Comparison of ENCODE assay signal across 8 cellular contexts in the genomic region with DNA sequence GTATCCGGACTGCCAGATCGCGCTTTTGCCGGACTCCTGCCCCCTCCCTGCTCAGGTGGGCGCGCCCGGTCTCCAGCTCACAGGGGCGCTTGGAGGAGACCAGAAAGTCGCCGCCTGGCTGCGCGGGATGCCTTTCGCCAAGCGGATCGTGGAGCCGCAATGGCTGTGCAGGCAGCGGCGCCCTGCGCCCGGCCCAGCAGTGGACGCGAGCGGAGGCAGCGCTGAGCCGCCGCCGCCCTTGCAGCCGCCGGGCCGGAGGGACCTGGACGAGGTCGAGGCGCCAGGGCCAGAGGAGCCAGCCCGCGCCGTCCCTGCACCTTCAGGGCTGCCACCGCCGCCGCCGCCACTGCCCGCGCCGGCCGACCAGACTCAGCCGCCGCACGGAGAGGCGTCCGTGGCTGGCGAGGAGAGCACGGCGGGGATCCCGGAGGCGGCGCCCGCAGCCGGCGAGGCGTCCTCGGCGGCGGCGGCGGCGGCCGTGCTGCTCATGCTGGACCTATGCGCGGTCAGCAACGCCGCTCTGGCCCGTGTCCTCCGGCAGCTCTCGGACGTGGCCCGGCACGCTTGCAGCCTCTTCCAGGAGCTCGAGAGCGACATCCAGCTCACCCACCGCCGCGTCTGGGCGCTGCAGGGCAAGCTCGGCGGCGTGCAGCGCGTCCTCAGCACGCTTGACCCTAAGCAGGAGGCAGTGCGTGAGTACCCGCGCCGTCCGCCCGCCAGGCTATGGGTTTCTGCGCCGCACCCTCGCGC. TPM values are rescaled to one million over a fixed set of nuclear protein-coding genes. Genes with fewer than 3 reads are reported as not detected.
DNase-seq lines count a peak whose midpoint lies in the region; ATAC-seq and TF ChIP-seq lines count a peak whose summit lies in the region.

No MANE protein-coding gene starts in this region.

- TF ChIP-seq POLR2A in Peyer's patch (IDR thresholded peaks at IDR 0.05): no peak

- no peak for TF ChIP-seq CTCF in Peyer's patch (IDR thresholded peaks at IDR 0.05)
- TF ChIP-seq CTCF in psoas muscle (IDR thresholded peaks at IDR 0.05): no peak

- no peaks in the 10 kb centered on the region for H3K36me3 ChIP-seq in ES-I3 (ENCODE audit: insufficient read depth, low read length)
- no peaks in the 10 kb centered on the region for H3K36me3 ChIP-seq in Peyer's patch
- H3K36me3 ChIP-seq in psoas muscle (ENCODE audit: insufficient read depth in 1 of 2, low read depth in 1 of 2): no peaks in the 10 kb centered on the region

- ATAC-seq in psoas muscle (peak; percentile 21 to 55 (median 46)), GM19463 (IDR thresholded peaks at IDR 0.05; ENCODE audit: unreplicated experiment) (no peak)

- H3K27me3 ChIP-seq in Peyer's patch: no peaks in the 10 kb centered on the region
- peaks cover 0 to 36% (median 2%) of the 10 kb centered on the region in 3 donors for H3K27me3 ChIP-seq in psoas muscle (ENCODE audit: insufficient read depth in 3 of 3, low read length in 2 of 3)

- H3K4me3 ChIP-seq in Peyer's patch (peak overlapping the region; percentile 29 to 62 (median 42)), psoas muscle (peak overlapping the region; percentile 63)

- H3K27ac ChIP-seq in Peyer's patch (peak overlapping the region in 3 of 4 donors; percentile 35 to 61 (median 42)), psoas muscle (no peak overlapping the region)

- DNase-seq in Peyer's patch: peak in 1 of 3 donors; percentile 51
- peak; percentile 32 for DNase-seq in glomerular visceral epithelial cell (ENCODE audit: extremely low spot score)
- DNase-seq in psoas muscle: peak; percentile 34 to 56
- DNase-seq in OCI-M1 (lab: John Stamatoyannopoulos, UW): no peak
- no peak for DNase-seq in T-helper 2 cell
- DNase-seq in DMS153 treated with DMSO at 0.1 percent for 48 hours (lab: John Stamatoyannopoulos, UW; ENCODE audit: unreplicated experiment): no peak

- intact Hi-C loops in psoas muscle (cut with DNase I): loop anchor here in 1 of 2 donors (10.0 kb wide), 1 partner anchor 219 kb away; no protein-coding TSS in a partner anchor

- no peaks in the 10 kb centered on the region for H3K9me3 ChIP-seq in ES-I3 (ENCODE audit: control insufficient read depth, insufficient read depth, low read length)
- no peaks in the 10 kb centered on the region for H3K9me3 ChIP-seq in Peyer's patch
- no peaks in the 10 kb centered on the region for H3K9me3 ChIP-seq in psoas muscle

- H3K4me1 ChIP-seq in ES-I3 (ENCODE audit: insufficient read depth, low read length) (peaks cover 4% of the 10 kb centered on the region; the same call in 1 of the 2 replicates), Peyer's patch (no peaks in the 10 kb centered on the region), psoas muscle (no peaks in the 10 kb centered on the region)

- WGBS in psoas muscle, 3 donors: 0 to 35% (median 1%) methylated on average over 21 to 97 of the region's 98 CpGs

- H3K9ac ChIP-seq in ES-I3 (ENCODE audit: low read depth, low read length): peak overlapping the region; percentile 76

RNA-seq across cellular contexts. Expression of a gene that starts 0.8 kb away (rescaled TPM):
- total RNA-seq in Peyer's patch (1 to 10 TPM in 3 of 4 donors, under 1 TPM in 1; 0.88 to 9.1 (median 2.5) TPM), psoas muscle (1 to 10 TPM in 1 of 4 donors, under 1 TPM in 3; 0.22 to 1.3 (median 0.37) TPM)
- polyA plus RNA-seq in psoas muscle: under 1 TPM; 0.04 to 0.09 (median 0.08) TPM

Comparison
In these comparisons a context has a peak if more than half of its experiments do, and no peak if none do; other contexts are left out.
1. DNase-seq: peak in glomerular visceral epithelial cell (single experiment) and psoas muscle (2 of 2); none in OCI-M1 (single experiment), T-helper 2 cell (0 of 5) and DMS153 treated with DMSO at 0.1 percent for 48 hours (single experiment).